ENCODE assay signal across 1 cellular context in genomic region chr2:219060821-219061791, GRCh38.
TF ChIP-seq lines count a peak whose summit lies in the region.

Gene IHH, minus strand, starts transcription at chr2:219060921. Its CDS starts 454 bp downstream, at chr2:219060467.

TF ChIP-seq in HCT116, 20 proteins besides CTCF, POLR2A, EP300 and RAD21 (continued from another document):
- no peak for TF ChIP-seq ZBTB33 (IDR thresholded peaks at IDR 0.05; ENCODE audit: extremely low read depth, insufficient replicate concordance, low read length)
- TF ChIP-seq ZNF274 (IDR thresholded peaks at IDR 0.05; ENCODE audit: low read depth, low read length), result no peak
- TF ChIP-seq EZH2phosphoT487 (IDR thresholded peaks at IDR 0.05; ENCODE audit: borderline replicate concordance), result no peak
- TF ChIP-seq ELF1 (IDR thresholded peaks at IDR 0.05; ENCODE audit: borderline replicate concordance, low read depth), result no peak
- TF ChIP-seq MAX (IDR thresholded peaks at IDR 0.05), result no peak
- no peak; the same call in none of the 2 replicates for TF ChIP-seq EZH2 (IDR thresholded peaks at IDR 0.05)
- no peak for TF ChIP-seq JUND (IDR thresholded peaks at IDR 0.05)
- no peak for TF ChIP-seq YY1 (IDR thresholded peaks at IDR 0.05; ENCODE audit: extremely low read depth, insufficient replicate concordance, low read depth, low read length)
